Comparison of ENCODE assay signal across 24 cellular contexts in the genomic region with DNA sequence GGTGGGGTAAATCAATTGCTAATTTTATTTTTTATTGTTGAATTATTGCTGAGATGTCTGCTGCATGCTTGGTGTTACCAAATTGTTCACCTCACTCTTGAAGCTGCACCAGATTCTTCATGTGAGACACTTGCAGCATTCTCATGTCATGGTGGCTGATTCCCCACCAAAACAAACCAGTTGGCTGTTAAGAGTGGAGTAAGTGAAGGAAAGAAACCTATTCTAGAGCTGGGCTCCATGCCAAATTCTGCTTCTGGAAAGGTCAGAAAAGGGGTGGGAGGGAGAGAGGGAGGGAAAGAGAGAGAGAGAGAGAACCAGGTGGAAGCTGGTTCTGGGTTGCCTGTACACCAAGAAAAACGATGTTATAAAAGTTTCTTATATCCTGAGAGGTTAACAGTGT.
"Had no signal": no experiment of that assay in that cellular context is flagged by ENCODE, and none has a peak within 500 bp of the region (broad histone marks: within the 10 kb centered on the region; RNA-seq: fewer than 3 reads in every experiment).

No MANE protein-coding gene starts in this region.

- H3K36me3 ChIP-seq: cardiac muscle cell, MG63, Peyer's patch had no signal

- H3K27me3 ChIP-seq: cardiac muscle cell, MG63, Peyer's patch had no signal

- DNase-seq: activated CD4-positive, alpha-beta memory T cell treated with anti-CD3 and anti-CD28 coated beads for 36 hours; activated CD4-positive, alpha-beta T cell treated with anti-CD3 and anti-CD28 coated beads, Interleukin-2, amount 10 ng/mL, durations not matched to agents 7 days and 5 days; activated CD4-positive, CD25-positive, alpha-beta regulatory T cell; activated CD8-positive, alpha-beta memory T cell treated with anti-CD3 and anti-CD28 coated beads for 24 hours; activated effector memory CD4-positive, alpha-beta T cell treated with anti-CD3 and anti-CD28 coated beads, Interleukin-2, amount 50 U/mL, for 16 hours; activated naive CD4-positive, alpha-beta T cell treated with Interleukin-2 at 50 U/mL for 16 hours; activated naive CD8-positive, alpha-beta T cell treated with anti-CD3 and anti-CD28 coated beads, Interleukin-2, amount 50 U/mL, for 24 hours; activated T-cell treated with anti-CD3 and anti-CD28 coated beads, Interleukin-2, amount 50 U/mL, for 4 hours; amygdala; MG63; MV-4-11; NCI-H1092 treated with DMSO at 0.1 percent for 48 hours; NCI-H1417 treated with DMSO at 0.1 percent for 48 hours; NCI-H1694; NCI-H2029; NCI-H2107; NCI-H510A treated with DMSO at 0.1 percent for 48 hours; Peyer's patch; SHP77 treated with DMSO at 0.1 percent for 48 hours; T-helper 17 cell; T1000 had no signal

- H3K4me3 ChIP-seq: cardiac muscle cell, MG63, Peyer's patch had no signal

- H3K4me1 ChIP-seq: Peyer's patch had no signal

- H3K9me3 ChIP-seq: MG63, Peyer's patch had no signal

- H3K27ac ChIP-seq: cardiac muscle cell, KMS-11, Peyer's patch, VCaP had no signal
